10 cellular contexts compared by ENCODE assay signal in the genomic region with DNA sequence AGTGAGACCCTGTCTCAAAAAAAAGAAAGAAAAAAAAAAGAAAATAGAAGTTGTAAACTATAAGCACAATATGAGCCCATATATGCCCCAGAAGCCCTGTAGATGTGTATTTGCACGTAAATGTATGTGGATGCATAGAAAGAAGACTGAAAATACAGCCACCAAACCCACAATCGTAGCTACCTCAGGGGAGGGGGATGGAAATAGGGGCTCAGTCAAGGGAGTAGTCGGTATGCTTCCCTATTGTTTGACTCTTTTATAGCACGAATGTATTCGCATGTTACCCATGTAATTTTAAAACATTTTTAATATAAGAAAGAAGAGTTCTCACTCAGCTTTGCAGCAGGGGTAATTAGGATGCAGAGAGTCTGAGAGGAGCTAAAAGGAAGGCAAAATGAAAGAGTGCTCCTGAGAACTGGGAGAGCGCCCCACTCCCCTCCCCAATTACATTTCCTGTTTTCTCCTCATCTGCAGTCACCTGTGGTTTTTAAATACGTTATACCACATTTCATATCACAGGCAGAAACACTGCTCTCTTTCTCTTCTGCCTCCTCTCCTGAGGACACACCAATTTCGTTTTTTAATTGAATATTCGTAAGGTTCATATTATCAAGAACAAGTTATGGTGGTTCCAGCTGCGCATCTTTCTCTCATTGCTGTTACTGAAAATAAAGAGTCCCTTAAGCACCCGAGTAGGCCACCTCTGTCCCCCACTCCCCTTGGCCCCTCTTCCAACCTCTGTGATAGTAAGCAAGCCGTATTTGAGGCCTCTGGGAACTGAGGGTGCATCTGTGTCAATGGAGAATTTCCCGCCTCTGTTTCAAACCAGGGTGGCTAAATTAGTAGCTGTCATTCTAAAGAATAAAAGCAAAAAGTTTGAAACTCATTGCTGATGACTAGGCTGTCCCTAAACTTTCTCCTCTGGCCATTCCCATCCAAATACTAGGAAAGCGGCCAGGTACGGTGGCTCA. TPM values are rescaled to one million over a fixed set of nuclear protein-coding genes. Genes with fewer than 3 reads are reported as not detected.
DNase-seq lines count a peak whose midpoint lies in the region; ATAC-seq and TF ChIP-seq lines count a peak whose summit lies in the region.
"Had no signal": no experiment of that assay in that cellular context is flagged by ENCODE, and none has a peak within 500 bp of the region (broad histone marks: within the 10 kb centered on the region; RNA-seq: fewer than 3 reads in every experiment).

No MANE protein-coding gene starts in this region.

- peak; percentile 40 for ATAC-seq in activated CD8-positive, alpha-beta memory T cell treated with anti-CD3 and anti-CD28 coated beads, Interleukin-2, amount 10 ng/mL, durations not matched to agents 7 days and 5 days
- ATAC-seq in HG03097 (IDR thresholded peaks at IDR 0.05; ENCODE audit: low FRiP score, unreplicated experiment) = peak; percentile 39
- peak; percentile 31 to 47 for ATAC-seq in activated T-cell treated with anti-CD3 and anti-CD28 coated beads, Interleukin-2, amount 50 U/mL, for 4 hours
- peak; percentile 67 for ATAC-seq in stimulated activated naive CD8-positive, alpha-beta T cell treated with anti-CD3 and anti-CD28 coated beads, Interleukin-15, amount 100 ng/mL, for 72 hours

- H3K9me3 Mint-ChIP-seq in activated CD8-positive, alpha-beta memory T cell treated with anti-CD3 and anti-CD28 coated beads, Interleukin-2, amount 10 ng/mL, durations not matched to agents 7 days and 5 days (ENCODE audit: low read depth) = no peaks in the 10 kb centered on the region
- no peaks in the 10 kb centered on the region for H3K9me3 Mint-ChIP-seq in activated T-cell treated with anti-CD3 and anti-CD28 coated beads, Interleukin-2, amount 50 U/mL, for 4 hours
- H3K9me3 Mint-ChIP-seq in stimulated activated naive CD8-positive, alpha-beta T cell treated with anti-CD3 and anti-CD28 coated beads, Interleukin-15, amount 100 ng/mL, for 72 hours = no peaks in the 10 kb centered on the region

- TF ChIP-seq CTCF in GM20000 (IDR thresholded peaks at IDR 0.05; ENCODE audit: extremely low read depth, missing control alignments) (no peak), thyroid gland (IDR thresholded peaks at IDR 0.05) (no peak), GM13977 (IDR thresholded peaks at IDR 0.05; ENCODE audit: extremely low read depth, insufficient read depth, missing control alignments) (no peak)

- no peak for TF ChIP-seq POLR2A in thyroid gland (IDR thresholded peaks at IDR 0.05)

- intact Hi-C loops in thyroid gland (cut with DNase I) = no loop called here

- no peaks in the 10 kb centered on the region for H3K9me3 ChIP-seq in thyroid gland

- H3K27me3 ChIP-seq in thyroid gland = no peaks in the 10 kb centered on the region

- CTCF ChIA-PET in activated CD8-positive, alpha-beta memory T cell treated with anti-CD3 and anti-CD28 coated beads, Interleukin-2, amount 10 ng/mL, durations not matched to agents 7 days and 5 days (lab: Charles Lee) = interaction anchor here (0.6 to 1.8 kb wide), 6 partner anchors 9 to 71 kb away, joined by 3 to 5 read pairs (median 4); a partner anchor contains a TSS

- H3K4me3 Mint-ChIP-seq in activated CD8-positive, alpha-beta memory T cell treated with anti-CD3 and anti-CD28 coated beads, Interleukin-2, amount 10 ng/mL, durations not matched to agents 7 days and 5 days = peak overlapping the region; percentile 65
- H3K4me3 Mint-ChIP-seq in activated T-cell treated with anti-CD3 and anti-CD28 coated beads, Interleukin-2, amount 50 U/mL, for 4 hours = peak overlapping the region; percentile 75
- H3K4me3 Mint-ChIP-seq in stimulated activated naive CD8-positive, alpha-beta T cell treated with anti-CD3 and anti-CD28 coated beads, Interleukin-15, amount 100 ng/mL, for 72 hours = peak overlapping the region; percentile 80 to 82

- H3K36me3 ChIP-seq in thyroid gland = no peaks in the 10 kb centered on the region

- 84 to 89% methylated on average over 13 to 15 of the region's 15 CpGs for WGBS in thyroid gland, 2 donors

- no peaks in the 10 kb centered on the region for H3K4me1 ChIP-seq in thyroid gland

- peak overlapping the region; percentile 98 for H3K27ac Mint-ChIP-seq in activated CD8-positive, alpha-beta memory T cell treated with anti-CD3 and anti-CD28 coated beads, Interleukin-2, amount 10 ng/mL, durations not matched to agents 7 days and 5 days
- H3K27ac Mint-ChIP-seq in stimulated activated naive CD8-positive, alpha-beta T cell treated with anti-CD3 and anti-CD28 coated beads, Interleukin-15, amount 100 ng/mL, for 72 hours = peak overlapping the region; percentile 79 to 94

- in situ Hi-C loops in GM13977 (cut with MboI; ENCODE audit: low pct_unique_long_range_greater_than_20kb, low sequenced_read_pairs, unreplicated experiment) = no loop called here

- H3K36me3 Mint-ChIP-seq in activated CD8-positive, alpha-beta memory T cell treated with anti-CD3 and anti-CD28 coated beads, Interleukin-2, amount 10 ng/mL, durations not matched to agents 7 days and 5 days = peaks cover 37% of the 10 kb centered on the region
- H3K36me3 Mint-ChIP-seq in activated T-cell treated with anti-CD3 and anti-CD28 coated beads, Interleukin-2, amount 50 U/mL, for 4 hours (ENCODE audit: insufficient read depth) = no peaks in the 10 kb centered on the region

- no peak overlapping the region for H3K4me3 ChIP-seq in thyroid gland (replicated peaks in 1 of 3)
- H3K4me3 ChIP-seq: SK-N-MC had no signal

- no peak overlapping the region for H3K27ac ChIP-seq in thyroid gland
- H3K27ac ChIP-seq: SK-N-MC had no signal

- no peaks in the 10 kb centered on the region for H3K27me3 Mint-ChIP-seq in activated CD8-positive, alpha-beta memory T cell treated with anti-CD3 and anti-CD28 coated beads, Interleukin-2, amount 10 ng/mL, durations not matched to agents 7 days and 5 days
- no peaks in the 10 kb centered on the region for H3K27me3 Mint-ChIP-seq in activated T-cell treated with anti-CD3 and anti-CD28 coated beads, Interleukin-2, amount 50 U/mL, for 4 hours (ENCODE audit: low read depth)
- no peaks in the 10 kb centered on the region for H3K27me3 Mint-ChIP-seq in stimulated activated naive CD8-positive, alpha-beta T cell treated with anti-CD3 and anti-CD28 coated beads, Interleukin-15, amount 100 ng/mL, for 72 hours

- peaks cover 57% of the 10 kb centered on the region for H3K4me1 Mint-ChIP-seq in activated CD8-positive, alpha-beta memory T cell treated with anti-CD3 and anti-CD28 coated beads, Interleukin-2, amount 10 ng/mL, durations not matched to agents 7 days and 5 days
- peaks cover 64% of the 10 kb centered on the region for H3K4me1 Mint-ChIP-seq in activated T-cell treated with anti-CD3 and anti-CD28 coated beads, Interleukin-2, amount 50 U/mL, for 4 hours (ENCODE audit: low read depth)
- H3K4me1 Mint-ChIP-seq in stimulated activated naive CD8-positive, alpha-beta T cell treated with anti-CD3 and anti-CD28 coated beads, Interleukin-15, amount 100 ng/mL, for 72 hours = peaks cover 62% of the 10 kb centered on the region

- peak; percentile 64 for DNase-seq in activated CD8-positive, alpha-beta memory T cell treated with anti-CD3 and anti-CD28 coated beads, Interleukin-2, amount 10 ng/mL, durations not matched to agents 7 days and 5 days
- DNase-seq in activated CD8-positive, alpha-beta memory T cell treated with anti-CD3 and anti-CD28 coated beads for 24 hours = no peak
- no peak for DNase-seq in activated T-cell treated with anti-CD3 and anti-CD28 coated beads, Interleukin-2, amount 50 U/mL, for 4 hours
- peak; percentile 25 to 47 for DNase-seq in stimulated activated naive CD8-positive, alpha-beta T cell treated with anti-CD3 and anti-CD28 coated beads, Interleukin-15, amount 100 ng/mL, for 72 hours
- DNase-seq in GM20000 (ENCODE audit: low spot score) (no peak), thyroid gland (no peak), GM13977 (ENCODE audit: low spot score) (no peak)
- DNase-seq: nucleus accumbens had no signal

RNA-seq across cellular contexts. Expression of a gene that starts 10.7 kb away (rescaled TPM):
- total RNA-seq in activated CD8-positive, alpha-beta memory T cell treated with anti-CD3 and anti-CD28 coated beads, Interleukin-2, amount 10 ng/mL, durations not matched to agents 7 days and 5 days = 100 to 1,000 TPM; 236 to 263 TPM
- 100 to 1,000 TPM; 100 to 131 (median 104) TPM for total RNA-seq in activated T-cell treated with anti-CD3 and anti-CD28 coated beads, Interleukin-2, amount 50 U/mL, for 4 hours
- total RNA-seq in thyroid gland = 10 to 100 TPM in 3 of 4 donors, 1 to 10 TPM in 1; 6.1 to 15.0 (median 14.6) TPM

Comparison
In these comparisons a context has a peak if more than half of its experiments do, and no peak if none do; other contexts are left out.
1. DNase-seq: peak in activated CD8-positive, alpha-beta memory T cell treated with anti-CD3 and anti-CD28 coated beads, Interleukin-2, amount 10 ng/mL, durations not matched to agents 7 days and 5 days (single experiment) and stimulated activated naive CD8-positive, alpha-beta T cell treated with anti-CD3 and anti-CD28 coated beads, Interleukin-15, amount 100 ng/mL, for 72 hours (2 of 2); none in activated CD8-positive, alpha-beta memory T cell treated with anti-CD3 and anti-CD28 coated beads for 24 hours (single experiment), activated T-cell treated with anti-CD3 and anti-CD28 coated beads, Interleukin-2, amount 50 U/mL, for 4 hours (single experiment), GM20000 (single experiment), thyroid gland (0 of 2) and GM13977 (single experiment).
2. RNA of a gene that starts 10.7 kb away (total RNA-seq): 236 to 263 TPM in activated CD8-positive, alpha-beta memory T cell treated with anti-CD3 and anti-CD28 coated beads, Interleukin-2, amount 10 ng/mL, durations not matched to agents 7 days and 5 days and 100 to 131 TPM in activated T-cell treated with anti-CD3 and anti-CD28 coated beads, Interleukin-2, amount 50 U/mL, for 4 hours; 6.1 to 15.0 TPM in thyroid gland; every median in the first group is over 4 times any median in the second.
3. Peak in every context shown above with its lines, with median percentiles within 50 percentile points of each other: ATAC-seq and H3K4me3 Mint-ChIP-seq.